ENCODE assay signal across 8 cellular contexts in genomic region chr3:8443829-8444791, GRCh38. TPM values are rescaled to one million over a fixed set of nuclear protein-coding genes. Genes with fewer than 3 reads are reported as not detected.
DNase-seq lines count a peak whose midpoint lies in the region; ATAC-seq and TF ChIP-seq lines count a peak whose summit lies in the region.

No MANE protein-coding gene starts in this region.

- peaks cover 13% of the 10 kb centered on the region for H3K4me1 Mint-ChIP-seq in neural progenitor cell

- H3K27ac ChIP-seq in neural progenitor cell: no peak overlapping the region

- TF ChIP-seq CTCF in fibroblast of the aortic adventitia (IDR thresholded peaks at IDR 0.05; ENCODE audit: insufficient read depth, low read length) (no peak), neural progenitor cell (IDR thresholded peaks at IDR 0.05) (no peak)

- no peak overlapping the region for H3K27ac Mint-ChIP-seq in neural progenitor cell

- DNase-seq in DMS 273 (lab: John Stamatoyannopoulos, UW; ENCODE audit: unreplicated experiment): peak; percentile 78
- DNase-seq in HK-2 (ENCODE audit: unreplicated experiment): peak; percentile 91
- peak; percentile 93 to 97 for DNase-seq in SW 1271 (lab: John Stamatoyannopoulos, UW)
- peak; percentile 97 for DNase-seq in fibroblast of the aortic adventitia (ENCODE audit: low read depth)
- peak; percentile 84 for DNase-seq in neural progenitor cell (ENCODE audit: low spot score)
- DNase-seq in NCI-H187 (lab: John Stamatoyannopoulos, UW): no peak
- no peak for DNase-seq in NCI-H446 treated with DMSO at 0.1 percent for 48 hours (lab: John Stamatoyannopoulos, UW)

- no peak overlapping the region for H3K4me3 Mint-ChIP-seq in neural progenitor cell

- peak overlapping the region; percentile 61 for H3K4me2 ChIP-seq in neural progenitor cell

- peaks cover 13% of the 10 kb centered on the region for H3K4me1 ChIP-seq in neural progenitor cell

- H3K9ac ChIP-seq in neural progenitor cell: no peak overlapping the region

- no peaks in the 10 kb centered on the region for H3K36me3 Mint-ChIP-seq in neural progenitor cell

- H3K4me3 ChIP-seq in fibroblast of the aortic adventitia (ENCODE audit: low read depth, low read length) (peak overlapping the region; percentile 15), neural progenitor cell (peak overlapping the region; percentile 25)

- H3K36me3 ChIP-seq in neural progenitor cell: no peaks in the 10 kb centered on the region

- H3F3A ChIP-seq in neural progenitor cell (ENCODE audit: low read depth): peaks cover 4% of the 10 kb centered on the region

- no peaks in the 10 kb centered on the region for H3K79me2 ChIP-seq in neural progenitor cell (ENCODE audit: low read depth)

- H3K9me3 Mint-ChIP-seq in neural progenitor cell: peaks cover 3% of the 10 kb centered on the region

- no peaks in the 10 kb centered on the region for H3K9me3 ChIP-seq in neural progenitor cell (ENCODE audit: low read depth)

- ATAC-seq in GM21367 (IDR thresholded peaks at IDR 0.05; ENCODE audit: unreplicated experiment): no peak

- no peaks in the 10 kb centered on the region for H4K20me1 ChIP-seq in neural progenitor cell (ENCODE audit: low read depth)

- peaks cover 8% of the 10 kb centered on the region for H3K27me3 Mint-ChIP-seq in neural progenitor cell (ENCODE audit: insufficient read depth, low read depth)

- H2AFZ ChIP-seq in neural progenitor cell (replicated peaks): no peak overlapping the region

- no peaks in the 10 kb centered on the region for H3K27me3 ChIP-seq in neural progenitor cell

RNA-seq across cellular contexts. Expression of gene LMCD1, which starts 57.5 kb away (rescaled TPM):
- total RNA-seq in fibroblast of the aortic adventitia (ENCODE audit: low replicate concordance): 22.4 and 30.3 TPM in 2 replicates
- total RNA-seq in neural progenitor cell (ENCODE audit: low replicate concordance): 0.15 TPM in 1 of 2 replicates, not detected in the other

Comparison
In these comparisons a context has a peak if more than half of its experiments do, and no peak if none do; other contexts are left out.
1. DNase-seq: peak in DMS 273 (single experiment), HK-2 (single experiment), SW 1271 (2 of 2), fibroblast of the aortic adventitia (single experiment) and neural progenitor cell (single experiment); none in NCI-H187 (0 of 2) and NCI-H446 treated with DMSO at 0.1 percent for 48 hours (single experiment).
2. RNA of gene LMCD1, which starts 57.5 kb away (total RNA-seq): 22.4 to 30.3 TPM in fibroblast of the aortic adventitia; 0.15 TPM in neural progenitor cell; every median in the first group is over 10 times any median in the second.